Comparison of ENCODE assay signal across 10 cellular contexts in the genomic region with DNA sequence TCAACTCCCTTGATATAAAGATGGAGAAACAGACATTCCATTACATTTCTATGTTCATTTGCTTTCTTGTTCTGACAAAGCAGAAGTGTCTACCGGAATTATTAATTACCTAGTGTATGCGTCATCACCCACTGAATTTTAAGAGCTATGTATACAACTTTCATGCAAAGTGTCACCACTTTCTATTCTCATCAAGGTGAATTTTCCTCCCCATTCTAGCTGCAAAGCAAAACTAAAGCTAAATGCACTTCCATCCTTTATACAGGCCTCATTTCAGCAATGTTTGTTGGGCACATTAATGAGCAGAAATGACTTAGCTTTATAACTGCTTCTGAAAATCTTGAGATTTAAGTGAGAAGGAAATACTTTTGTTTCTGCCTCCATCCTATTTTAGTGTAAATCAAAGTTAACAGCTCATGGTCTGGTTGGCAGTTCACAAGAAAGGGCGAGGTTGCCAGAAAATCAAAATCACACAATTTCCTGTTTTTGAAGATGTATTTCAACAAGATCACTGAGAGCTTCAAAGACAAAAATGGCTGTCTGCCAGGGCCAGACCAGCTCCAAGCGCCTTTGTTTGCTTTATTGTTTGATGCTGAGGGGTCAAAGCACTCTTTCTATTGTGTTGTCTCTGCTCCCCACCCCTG. TPM values are rescaled to one million over a fixed set of nuclear protein-coding genes. Genes with fewer than 3 reads are reported as not detected.
DNase-seq lines count a peak whose midpoint lies in the region; ATAC-seq and TF ChIP-seq lines count a peak whose summit lies in the region.
"Had no signal": no experiment of that assay in that cellular context is flagged by ENCODE, and none has a peak within 500 bp of the region (broad histone marks: within the 10 kb centered on the region; RNA-seq: fewer than 3 reads in every experiment).

No MANE protein-coding gene starts in this region.

- H3K36me3 ChIP-seq in heart right ventricle: no peaks in the 10 kb centered on the region

- TF ChIP-seq CTCF in heart right ventricle (IDR thresholded peaks at IDR 0.05) (no peak), osteocyte (IDR thresholded peaks at IDR 0.05) (no peak)

- peaks cover 6% of the 10 kb centered on the region for H3K9me3 Mint-ChIP-seq in activated naive CD8-positive, alpha-beta T cell treated with anti-CD3 and anti-CD28 coated beads for 36 hours
- no peaks in the 10 kb centered on the region for H3K9me3 Mint-ChIP-seq in osteocyte (ENCODE audit: unreplicated experiment)

- H3K36me3 Mint-ChIP-seq in activated naive CD8-positive, alpha-beta T cell treated with anti-CD3 and anti-CD28 coated beads for 36 hours: peaks cover 18% of the 10 kb centered on the region
- no peaks in the 10 kb centered on the region for H3K36me3 Mint-ChIP-seq in osteocyte (ENCODE audit: unreplicated experiment)

- intact Hi-C loops in heart right ventricle (cut with DNase I): no loop called here
- intact Hi-C loops in cardiac septum (cut with DNase I): loop anchor here (2.0 to 5.0 kb wide), 2 partner anchors 46 to 109 kb away; no protein-coding TSS in a partner anchor

- H3K4me1 ChIP-seq in heart right ventricle: peaks cover 0 to 29% (median 6%) of the 10 kb centered on the region in 9 donors

- H3K27ac Mint-ChIP-seq in activated naive CD8-positive, alpha-beta T cell treated with anti-CD3 and anti-CD28 coated beads for 36 hours: peak overlapping the region; percentile 92
- H3K27ac Mint-ChIP-seq in osteocyte (ENCODE audit: unreplicated experiment): no peak overlapping the region

- H3K4me3 ChIP-seq in heart right ventricle: no peak overlapping the region

- peak; percentile 15 to 28 for DNase-seq in heart right ventricle
- DNase-seq in cardiac septum (ENCODE audit: low spot score): no peak
- no peak for DNase-seq in activated naive CD8-positive, alpha-beta T cell treated with anti-CD3 and anti-CD28 coated beads for 36 hours
- DNase-seq in superior temporal gyrus (ENCODE audit: extremely low spot score): peak; percentile 48
- no peak for DNase-seq in osteocyte (ENCODE audit: extremely low spot score, unreplicated experiment)
- DNase-seq in iPS-NIHi7 (ENCODE audit: extremely low spot score): no peak
- no peak for DNase-seq in NCI-H1417 treated with DMSO at 0.1 percent for 48 hours (lab: John Stamatoyannopoulos, UW)

- no peaks in the 10 kb centered on the region for H3K27me3 Mint-ChIP-seq in activated naive CD8-positive, alpha-beta T cell treated with anti-CD3 and anti-CD28 coated beads for 36 hours
- H3K27me3 Mint-ChIP-seq in osteocyte (ENCODE audit: unreplicated experiment): no peaks in the 10 kb centered on the region

- peak overlapping the region in 7 of 10 donors; percentile 26 to 74 (median 53) for H3K27ac ChIP-seq in heart right ventricle

- no peaks in the 10 kb centered on the region for H3K9me3 ChIP-seq in heart right ventricle

- no peaks in the 10 kb centered on the region for H3K27me3 ChIP-seq in heart right ventricle

- peaks cover 66% of the 10 kb centered on the region for H3K4me1 Mint-ChIP-seq in activated naive CD8-positive, alpha-beta T cell treated with anti-CD3 and anti-CD28 coated beads for 36 hours
- peaks cover 24% of the 10 kb centered on the region for H3K4me1 Mint-ChIP-seq in osteocyte (ENCODE audit: unreplicated experiment)

- peak overlapping the region; percentile 14 for H3K4me3 Mint-ChIP-seq in activated naive CD8-positive, alpha-beta T cell treated with anti-CD3 and anti-CD28 coated beads for 36 hours
- no peak overlapping the region for H3K4me3 Mint-ChIP-seq in osteocyte (ENCODE audit: unreplicated experiment)

- WGBS in heart right ventricle, 2 donors: 62 to 69% methylated on average over 4 of the region's 4 CpGs

- ATAC-seq in heart right ventricle (peak in 6 of 8 donors; percentile 48 to 69 (median 54)), HG03280 (IDR thresholded peaks at IDR 0.05; ENCODE audit: unreplicated experiment) (peak; percentile 56)

RNA-seq across cellular contexts. Expression of gene FAM9C, which starts 7.2 kb away (rescaled TPM):
- total RNA-seq in heart right ventricle (under 1 TPM in 6 of 10 donors, not detected in 4; 0.07 to 1.00 (median 0.29) TPM), cardiac septum (not detected), osteocyte (not detected in 2 replicates)
- polyA plus RNA-seq in heart right ventricle: not detected
- total RNA-seq in activated naive CD8-positive, alpha-beta T cell treated with anti-CD3 and anti-CD28 coated beads for 36 hours: not detected
- total RNA-seq: Daoy, NCI-H460 had no signal

Comparison
In these comparisons a context has a peak if more than half of its experiments do, and no peak if none do; other contexts are left out.
1. DNase-seq: peak in heart right ventricle (2 of 2) and superior temporal gyrus (single experiment); none in cardiac septum (single experiment), activated naive CD8-positive, alpha-beta T cell treated with anti-CD3 and anti-CD28 coated beads for 36 hours (single experiment), osteocyte (single experiment), iPS-NIHi7 (single experiment) and NCI-H1417 treated with DMSO at 0.1 percent for 48 hours (single experiment).